In the genomic region with DNA sequence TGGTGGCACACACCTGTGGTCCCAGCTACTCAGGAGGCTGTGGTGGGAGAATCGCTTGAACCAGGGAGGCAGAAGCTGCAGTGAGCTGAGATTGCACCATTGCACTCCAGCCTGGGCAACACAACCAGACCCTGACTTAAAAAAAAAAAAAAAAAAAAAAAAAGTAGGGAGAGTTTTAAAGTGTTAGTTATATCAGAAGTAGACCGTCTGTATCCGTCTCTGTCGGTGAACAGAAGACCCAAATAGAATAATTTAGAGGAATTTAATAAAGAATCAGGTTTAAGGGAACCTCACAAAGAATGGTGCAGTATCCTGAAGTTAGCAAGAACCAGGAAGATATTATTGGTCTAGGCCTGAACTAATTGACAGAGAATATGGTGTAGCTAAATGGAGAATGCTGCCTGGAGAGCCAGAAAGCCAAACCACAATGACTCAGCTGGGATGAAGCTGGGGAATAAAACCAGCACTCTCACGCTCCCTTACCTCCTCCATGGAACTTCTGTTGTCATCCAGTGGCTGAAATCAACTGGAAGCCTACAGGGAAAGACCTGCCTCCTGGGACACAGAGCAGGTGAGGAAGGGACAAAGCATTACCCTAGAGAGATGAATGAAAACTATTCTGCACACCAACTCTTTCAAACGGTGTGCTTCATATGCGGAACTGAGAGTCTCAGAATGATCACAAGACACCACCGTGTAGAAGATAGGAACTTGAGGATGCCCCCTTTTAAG, we compare ENCODE assay signal across 11 cellular contexts.
DNase-seq lines count a peak whose midpoint lies in the region; ATAC-seq and TF ChIP-seq lines count a peak whose summit lies in the region.
"Had no signal": no experiment of that assay in that cellular context is flagged by ENCODE, and none has a peak within 500 bp of the region (broad histone marks: within the 10 kb centered on the region; RNA-seq: fewer than 3 reads in every experiment).

No MANE protein-coding gene starts in this region.

- TF ChIP-seq CTCF in AG04449 (IDR thresholded peaks at IDR 0.05; ENCODE audit: insufficient read depth, low read length, missing control alignments) (no peak), GM20000 (IDR thresholded peaks at IDR 0.05; ENCODE audit: extremely low read depth, missing control alignments) (no peak), astrocyte of the spinal cord (IDR thresholded peaks at IDR 0.05; ENCODE audit: low read depth, low read length) (no peak)

- in situ Hi-C loops in astrocyte of the spinal cord (cut with HindIII; ENCODE audit: low sequenced_read_pairs), result no loop called here

- CTCF ChIA-PET in AG04449 (lab: Yijun Ruan, JAX), result interaction anchor here (0.5 to 4.0 kb wide), 12 partner anchors 8 to 439 kb away, joined by 3 to 25 read pairs (median 4); a partner anchor contains a TSS

- DNase-seq in AG04449 (ENCODE audit: low read depth, low spot score) (peak; percentile 78), GM20000 (ENCODE audit: low spot score) (peak; percentile 21), HPDE6-E6E7 (ENCODE audit: extremely low spot score) (peak; percentile 41), astrocyte of the spinal cord (ENCODE audit: low read depth, low spot score) (peak; percentile 92), hypothalamus (lab: John Stamatoyannopoulos, UW) (no peak)
- no peak for DNase-seq in activated CD8-positive, alpha-beta memory T cell treated with anti-CD3 and anti-CD28 coated beads, Interleukin-2, amount 50 U/mL, for 4 hours
- no peak for DNase-seq in activated CD4-positive, CD25-positive, alpha-beta regulatory T cell treated with anti-CD3 and anti-CD28 coated beads, Interleukin-2, amount 50 U/mL, for 72 hours
- DNase-seq: CD4-positive, CD25-positive, alpha-beta regulatory T cell; left ventricle myocardium inferior; substantia nigra had no signal

- POLR2A ChIA-PET in AG04449 (lab: Yijun Ruan, JAX), result interaction anchor here (0.7 kb wide), 1 partner anchor 460 kb away, joined by 3 read pairs; no protein-coding TSS in a partner anchor

- ATAC-seq in HG03025 (IDR thresholded peaks at IDR 0.05; ENCODE audit: low FRiP score, unreplicated experiment), result no peak

- H3K4me3 ChIP-seq in AG04449 (ENCODE audit: low read depth, low read length) (no peak overlapping the region), astrocyte of the spinal cord (ENCODE audit: low read depth, low read length) (no peak overlapping the region)
- H3K4me3 ChIP-seq: left ventricle myocardium inferior had no signal

Comparison
In these comparisons a context has a peak if more than half of its experiments do, and no peak if none do; other contexts are left out.
1. DNase-seq: peak in AG04449 (single experiment), GM20000 (single experiment), HPDE6-E6E7 (single experiment) and astrocyte of the spinal cord (single experiment); none in activated CD8-positive, alpha-beta memory T cell treated with anti-CD3 and anti-CD28 coated beads, Interleukin-2, amount 50 U/mL, for 4 hours (single experiment), hypothalamus (0 of 51) and activated CD4-positive, CD25-positive, alpha-beta regulatory T cell treated with anti-CD3 and anti-CD28 coated beads, Interleukin-2, amount 50 U/mL, for 72 hours (single experiment).